In the genomic region with DNA sequence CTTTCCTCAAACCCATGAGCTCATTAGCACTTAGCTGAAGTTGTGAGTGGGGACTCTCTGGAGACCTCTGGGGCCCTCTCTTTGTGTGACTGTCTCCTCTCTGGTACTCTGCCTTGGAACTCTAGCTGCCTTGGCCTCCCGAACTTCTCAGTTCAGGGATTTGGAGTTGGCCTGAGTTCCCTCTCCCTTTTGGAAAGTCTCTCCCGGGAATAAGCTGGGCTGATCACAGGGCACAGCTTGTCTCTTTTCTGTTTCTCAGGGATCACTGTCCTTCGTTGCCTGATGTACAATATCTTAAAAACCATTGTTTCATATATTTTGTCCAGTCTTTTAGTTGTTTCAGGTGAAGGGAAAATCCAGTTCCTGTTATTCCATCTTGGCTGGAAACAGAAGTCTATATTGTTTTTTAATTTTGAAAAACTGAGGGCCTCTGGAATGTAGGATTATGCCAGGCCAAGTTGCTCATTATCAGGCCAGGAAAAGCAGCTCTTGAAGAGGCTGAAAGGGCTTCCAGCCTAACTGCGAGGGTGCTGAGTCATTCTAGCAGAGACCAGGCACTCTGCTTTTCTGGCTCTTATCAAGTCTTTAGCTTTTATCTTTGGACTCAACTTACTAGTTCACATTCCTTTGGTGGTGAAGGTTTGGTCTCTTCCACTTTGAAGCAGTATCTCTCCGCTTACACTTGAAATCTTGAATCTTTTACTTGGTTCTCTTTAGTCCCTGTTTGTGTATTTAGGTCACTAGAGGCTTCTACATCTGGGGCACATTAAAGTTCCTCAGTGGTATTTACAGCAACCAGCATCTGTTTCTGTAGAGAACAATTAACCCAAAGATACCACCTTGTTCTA, we compare ENCODE assay signal across 6 cellular contexts. TPM values are rescaled to one million over a fixed set of nuclear protein-coding genes. Genes with fewer than 3 reads are reported as not detected.
A peak's percentile ranks its signal among the peaks of the same experiment; 100 is the strongest.
DNase-seq lines count a peak whose midpoint lies in the region; TF ChIP-seq lines count a peak whose summit lies in the region.

No MANE protein-coding gene starts in this region.

- peaks cover 0 to 31% (median 20%) of the 10 kb centered on the region in 6 donors for H3K4me1 ChIP-seq in spleen

- H3K9me3 ChIP-seq in spleen (no peaks in the 10 kb centered on the region), WERI-Rb-1 (ENCODE audit: severe bottlenecking) (no peaks in the 10 kb centered on the region)

- TF ChIP-seq RAD21 in Ishikawa (IDR thresholded peaks at IDR 0.05; ENCODE audit: low read depth): no peak

- 40 to 65% (median 52%) methylated on average over 5 of the region's 5 CpGs for WGBS in spleen, 5 donors

- intact Hi-C loops in spleen (cut with DNase I; ENCODE audit: low total_unique reads): loop anchor here (10.0 kb wide), 1 partner anchor 50 kb away; no protein-coding TSS in a partner anchor

- H3K27ac ChIP-seq in 22Rv1 (peak overlapping the region; percentile 13; the same call in 1 of the 2 replicates), spleen (peak overlapping the region; percentile 35 to 83 (median 68)), WERI-Rb-1 (no peak overlapping the region; the same call in 1 of the 2 replicates)

- H3K36me3 ChIP-seq in spleen: no peaks in the 10 kb centered on the region
- no peaks in the 10 kb centered on the region for H3K36me3 ChIP-seq in WERI-Rb-1

- TF ChIP-seq EP300 in Ishikawa (IDR thresholded peaks at IDR 0.05; ENCODE audit: borderline replicate concordance): no peak

- TF ChIP-seq CTCF in 22Rv1 (IDR thresholded peaks at IDR 0.05) (no peak), spleen (IDR thresholded peaks at IDR 0.05 in 8 of 11, conservative IDR thresholded peaks at IDR 0.05 in 3 of 11) (no peak), WERI-Rb-1 (IDR thresholded peaks at IDR 0.05; ENCODE audit: low read depth, low read length) (no peak)

- H3K27me3 ChIP-seq in spleen (replicated peaks in 1 of 7) (no peaks in the 10 kb centered on the region), WERI-Rb-1 (ENCODE audit: insufficient read depth, low read depth, severe bottlenecking) (no peaks in the 10 kb centered on the region)

- TF ChIP-seq POLR2A in spleen (IDR thresholded peaks at IDR 0.05): no peak

- H3K4me3 ChIP-seq in spleen (no peak overlapping the region), WERI-Rb-1 (ENCODE audit: low read depth, low read length) (no peak overlapping the region)

- DNase-seq in fibroblast of peridontal ligament (ENCODE audit: extremely low read depth) (peak; percentile 95), spleen (no peak), MV-4-11 (lab: John Stamatoyannopoulos, UW) (no peak), WERI-Rb-1 (no peak)

TF ChIP-seq in Ishikawa, 13 proteins besides CTCF, POLR2A, EP300 and RAD21:
- peak; percentile 46; the same call in 1 of the 2 replicates for TF ChIP-seq TAF1 (IDR thresholded peaks at IDR 0.05; ENCODE audit: low read depth)
- no peak for TF ChIP-seq FOXM1 (IDR thresholded peaks at IDR 0.05; ENCODE audit: borderline replicate concordance, low read depth)

RNA-seq across cellular contexts. Expression of a gene that starts 8.4 kb away (rescaled TPM):
- total RNA-seq in spleen: 100 to 1,000 TPM in 1 of 7 donors, 10 to 100 TPM in 6; 63.2 to 122 (median 84.4) TPM
- polyA plus RNA-seq in spleen: 10 to 100 TPM; 17.5 to 48.3 (median 26.5) TPM

RNA-seq across cellular contexts. Expression of a gene that starts 44.6 kb away (rescaled TPM):
- under 1 TPM in 5 of 7 donors, not detected in 2; 0.37 to 0.92 (median 0.46) TPM for total RNA-seq in spleen
- polyA plus RNA-seq in spleen: under 1 TPM; 0.27 to 0.59 (median 0.48) TPM

RNA-seq across cellular contexts. Expression of a gene that starts 44.7 kb away (rescaled TPM):
- total RNA-seq in spleen: 10 to 100 TPM; 29.3 to 53.0 (median 36.9) TPM
- 10 to 100 TPM; 30.6 to 45.6 (median 44.5) TPM for polyA plus RNA-seq in spleen

RNA-seq across cellular contexts. Expression of a gene that starts 54.1 kb away (rescaled TPM):
- total RNA-seq in spleen: 10 to 100 TPM; 19.3 to 31.1 (median 29.5) TPM
- polyA plus RNA-seq in spleen: 10 to 100 TPM; 14.4 to 21.7 (median 15.9) TPM
